12 cellular contexts compared by ENCODE assay signal in genomic region chr11:19419021-19419750, GRCh38.
DNase-seq lines count a peak whose midpoint lies in the region; ATAC-seq, FAIRE-seq and TF ChIP-seq lines count a peak whose summit lies in the region.
"Had no signal": no experiment of that assay in that cellular context is flagged by ENCODE, and none has a peak within 500 bp of the region (broad histone marks: within the 10 kb centered on the region; RNA-seq: fewer than 3 reads in every experiment).

No MANE protein-coding gene starts in this region.

- H4K20me1 ChIP-seq in astrocyte (ENCODE audit: insufficient read depth, low read length) (no peaks in the 10 kb centered on the region), hepatocyte (ENCODE audit: insufficient read depth, poor library complexity, severe bottlenecking) (no peaks in the 10 kb centered on the region)

- no peaks in the 10 kb centered on the region for H3K36me3 Mint-ChIP-seq in astrocyte (ENCODE audit: low read depth, unreplicated experiment)
- H3K36me3 Mint-ChIP-seq in stimulated activated memory B cell treated with anti-CD40 and anti-IgM and Interleukin-4, amounts not matched to agents 10 μg/mL and 1 μg/mL and 100 μg/mL, for 72 hours = no peaks in the 10 kb centered on the region

- ATAC-seq in stimulated activated memory B cell treated with anti-CD40 and anti-IgM and Interleukin-4, amounts not matched to agents 10 μg/mL and 1 μg/mL and 100 μg/mL, for 72 hours = peak; percentile 51
- no peak for ATAC-seq in GM18511 (IDR thresholded peaks at IDR 0.05; ENCODE audit: unreplicated experiment)
- ATAC-seq in GM19467 (IDR thresholded peaks at IDR 0.05; ENCODE audit: unreplicated experiment) = no peak
- ATAC-seq in GM18517 (IDR thresholded peaks at IDR 0.05; ENCODE audit: unreplicated experiment) = no peak
- ATAC-seq: SK-N-SH treated with all-trans-retinoic acid at 6 μM for 48 hours had no signal

- H3K36me3 ChIP-seq in astrocyte (ENCODE audit: insufficient read depth, low read length) (no peaks in the 10 kb centered on the region), hepatocyte (replicated peaks; ENCODE audit: insufficient read depth, low read depth) (no peaks in the 10 kb centered on the region)
- H3K36me3 ChIP-seq: HAP-1 had no signal

- peaks cover 8% of the 10 kb centered on the region for H3K4me1 Mint-ChIP-seq in astrocyte (ENCODE audit: low read depth, unreplicated experiment)
- H3K4me1 Mint-ChIP-seq in stimulated activated memory B cell treated with anti-CD40 and anti-IgM and Interleukin-4, amounts not matched to agents 10 μg/mL and 1 μg/mL and 100 μg/mL, for 72 hours = no peaks in the 10 kb centered on the region

- peak overlapping the region; percentile 2 for H2AFZ ChIP-seq in astrocyte (ENCODE audit: low read depth, low read length)
- H2AFZ ChIP-seq in hepatocyte = no peak overlapping the region

- H3K9me2 ChIP-seq in hepatocyte (replicated peaks; ENCODE audit: insufficient read depth) = no peaks in the 10 kb centered on the region

- WGBS in hepatocyte (ENCODE audit: low lambda C conversion rate, missing lambda C conversion rate) = 37% methylated on average over 8 of the region's 8 CpGs

- no peak overlapping the region for H3K4me3 Mint-ChIP-seq in astrocyte (ENCODE audit: unreplicated experiment)
- no peak overlapping the region for H3K4me3 Mint-ChIP-seq in stimulated activated memory B cell treated with anti-CD40 and anti-IgM and Interleukin-4, amounts not matched to agents 10 μg/mL and 1 μg/mL and 100 μg/mL, for 72 hours

- FAIRE-seq in astrocyte (lab: Jason Lieb, UNC) = no peak

- H3K9me3 Mint-ChIP-seq in astrocyte (ENCODE audit: unreplicated experiment) = peaks cover 15% of the 10 kb centered on the region
- H3K9me3 Mint-ChIP-seq in stimulated activated memory B cell treated with anti-CD40 and anti-IgM and Interleukin-4, amounts not matched to agents 10 μg/mL and 1 μg/mL and 100 μg/mL, for 72 hours = peaks cover 3% of the 10 kb centered on the region

- peaks cover 20% of the 10 kb centered on the region for H3K27me3 Mint-ChIP-seq in astrocyte (ENCODE audit: low read depth, unreplicated experiment)
- H3K27me3 Mint-ChIP-seq in stimulated activated memory B cell treated with anti-CD40 and anti-IgM and Interleukin-4, amounts not matched to agents 10 μg/mL and 1 μg/mL and 100 μg/mL, for 72 hours = no peaks in the 10 kb centered on the region

- H3K27me3 ChIP-seq in astrocyte (ENCODE audit: insufficient read depth, low read length) = no peaks in the 10 kb centered on the region
- no peaks in the 10 kb centered on the region for H3K27me3 ChIP-seq in hepatocyte

- no peaks in the 10 kb centered on the region for H3K9me3 ChIP-seq in astrocyte (ENCODE audit: insufficient read depth, low read depth, low read length)
- H3K9me3 ChIP-seq in hepatocyte (ENCODE audit: low read depth) = no peaks in the 10 kb centered on the region
- H3K9me3 ChIP-seq: HAP-1 had no signal

- no peak overlapping the region for H3K4me2 ChIP-seq in astrocyte (ENCODE audit: low read length)
- peak overlapping the region; percentile 42 for H3K4me2 ChIP-seq in hepatocyte

- H3K4me3 ChIP-seq in astrocyte (ENCODE audit: insufficient read depth, low read depth, low read length) = no peak overlapping the region
- no peak overlapping the region for H3K4me3 ChIP-seq in hepatocyte
- H3K4me3 ChIP-seq: HAP-1 had no signal

- H3K27ac Mint-ChIP-seq in astrocyte (ENCODE audit: unreplicated experiment) = no peak overlapping the region
- H3K27ac Mint-ChIP-seq in stimulated activated memory B cell treated with anti-CD40 and anti-IgM and Interleukin-4, amounts not matched to agents 10 μg/mL and 1 μg/mL and 100 μg/mL, for 72 hours = no peak overlapping the region

- H3K27ac ChIP-seq in astrocyte (ENCODE audit: low read depth, low read length) (no peak overlapping the region), hepatocyte (peak overlapping the region; percentile 27)

- H3K9ac ChIP-seq in astrocyte (ENCODE audit: low read length) = no peak overlapping the region

- no peak for TF ChIP-seq CTCF in astrocyte (IDR thresholded peaks at IDR 0.05; ENCODE audit: insufficient read depth, low read depth, low read length)
- no peak for TF ChIP-seq CTCF in hepatocyte (IDR thresholded peaks at IDR 0.05; ENCODE audit: poor library complexity)

- DNase-seq in H4 (ENCODE audit: low spot score) (peak; percentile 50), astrocyte (ENCODE audit: low read depth) (peak; percentile 37), hepatocyte (ENCODE audit: low spot score) (no peak)
- DNase-seq: activated naive CD4-positive, alpha-beta T cell treated with Interleukin-2 at 50 U/mL for 16 hours; NCI-H2171 treated with DMSO at 0.1 percent for 48 hours; stimulated activated naive CD4-positive, alpha-beta T cell had no signal

- H3K79me2 ChIP-seq in astrocyte (ENCODE audit: insufficient read depth, low read length) = no peaks in the 10 kb centered on the region
- no peaks in the 10 kb centered on the region for H3K79me2 ChIP-seq in hepatocyte

- H3K4me1 ChIP-seq in astrocyte (ENCODE audit: insufficient read depth, low read length) (no peaks in the 10 kb centered on the region), hepatocyte (ENCODE audit: insufficient read depth) (peaks cover 6% of the 10 kb centered on the region)
- H3K4me1 ChIP-seq: HAP-1 had no signal
